In the genomic region with DNA sequence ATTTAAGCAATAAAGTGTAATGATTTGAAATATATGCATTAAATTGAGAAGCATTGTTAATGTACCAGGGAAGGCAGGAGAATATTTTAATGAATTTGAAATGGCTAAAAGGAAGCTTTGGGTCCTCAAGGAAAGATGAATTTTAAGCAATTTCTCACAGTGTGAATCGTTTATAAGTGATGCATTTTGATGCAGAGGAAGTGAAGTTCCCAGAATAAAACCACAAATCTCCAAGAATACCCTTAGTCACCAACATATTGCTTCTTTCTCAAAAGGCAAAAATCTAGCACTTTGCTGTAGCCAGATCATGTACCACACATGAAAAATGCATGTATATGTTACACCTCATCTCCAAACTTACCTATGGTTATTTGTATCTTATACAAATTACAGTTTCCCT, we compare ENCODE assay signal across 24 cellular contexts. TPM values are rescaled to one million over a fixed set of nuclear protein-coding genes. Genes with fewer than 3 reads are reported as not detected.
DNase-seq lines count a peak whose midpoint lies in the region; ATAC-seq, FAIRE-seq and TF ChIP-seq lines count a peak whose summit lies in the region.
"Had no signal": no experiment of that assay in that cellular context is flagged by ENCODE, and none has a peak within 500 bp of the region (broad histone marks: within the 10 kb centered on the region; RNA-seq: fewer than 3 reads in every experiment).

No MANE protein-coding gene starts in this region.

- H3K27ac ChIP-seq in brain microvascular endothelial cell (no peak overlapping the region), keratinocyte (ENCODE audit: control insufficient read depth, insufficient read depth, low read length) (no peak overlapping the region)
- H3K27ac ChIP-seq: heart left ventricle, left lung had no signal

- H3K36me3 ChIP-seq in brain microvascular endothelial cell (replicated peaks): no peaks in the 10 kb centered on the region
- no peaks in the 10 kb centered on the region for H3K36me3 ChIP-seq in keratinocyte (ENCODE audit: control insufficient read depth in 2 of 2, extremely low read depth in 1 of 2, insufficient read depth in 2 of 2, low read length in 2 of 2)
- H3K36me3 ChIP-seq: heart left ventricle, left lung had no signal

- DNase-seq in AG08396 (ENCODE audit: low spot score) (peak; percentile 27), LHCN-M2 (ENCODE audit: low read depth) (peak; percentile 68), brain microvascular endothelial cell (peak; percentile 7), keratinocyte (ENCODE audit: low read depth, low spot score) (no peak), dedifferentiated amniotic fluid mesenchymal stem cell (ENCODE audit: extremely low spot score) (no peak)
- no peak for DNase-seq in activated CD8-positive, alpha-beta T cell treated with anti-CD3 and anti-CD28 coated beads, Interleukin-2, amount 10 ng/mL, durations not matched to agents 7 days and 5 days
- DNase-seq in naive thymus-derived CD8-positive, alpha-beta T cell: no peak
- DNase-seq: activated T-cell treated with anti-CD3 and anti-CD28 coated beads, Interleukin-2, amount 50 U/mL, for 24 hours; dermis blood vessel endothelial cell; heart left ventricle; left lung; natural killer cell; NCI-H1436; NCI-H2107; NCI-H510A; stimulated activated CD4-positive, alpha-beta T cell treated with anti-CD3 and anti-CD28 coated beads, Interleukin-2, amount 100 ng/mL, for 48 hours had no signal

- no peaks in the 10 kb centered on the region for H3K4me1 Mint-ChIP-seq in activated CD8-positive, alpha-beta T cell treated with anti-CD3 and anti-CD28 coated beads, Interleukin-2, amount 10 ng/mL, durations not matched to agents 7 days and 5 days (ENCODE audit: low read depth)
- no peaks in the 10 kb centered on the region for H3K4me1 Mint-ChIP-seq in naive thymus-derived CD8-positive, alpha-beta T cell
- H3K4me1 Mint-ChIP-seq: natural killer cell; stimulated activated effector memory CD8-positive, alpha-beta T cell treated with anti-CD3 and anti-CD28 coated beads, Interleukin-12 subunit alpha, Interleukin-12 subunit beta, amount 100 ng/mL, for 72 hours had no signal

- no peaks in the 10 kb centered on the region for H3K9me3 ChIP-seq in keratinocyte (ENCODE audit: control insufficient read depth, low read depth, low read length)
- H3K9me3 ChIP-seq: left lung had no signal

- no peaks in the 10 kb centered on the region for H3K9me3 Mint-ChIP-seq in activated CD8-positive, alpha-beta T cell treated with anti-CD3 and anti-CD28 coated beads, Interleukin-2, amount 10 ng/mL, durations not matched to agents 7 days and 5 days (ENCODE audit: insufficient read depth)
- H3K9me3 Mint-ChIP-seq in naive thymus-derived CD8-positive, alpha-beta T cell: no peaks in the 10 kb centered on the region
- H3K9me3 Mint-ChIP-seq: activated T-cell treated with anti-CD3 and anti-CD28 coated beads, Interleukin-2, amount 50 U/mL, for 24 hours; natural killer cell; stimulated activated effector memory CD8-positive, alpha-beta T cell treated with anti-CD3 and anti-CD28 coated beads, Interleukin-12 subunit alpha, Interleukin-12 subunit beta, amount 100 ng/mL, for 72 hours had no signal

- peaks cover 16% of the 10 kb centered on the region for H3K4me1 ChIP-seq in keratinocyte (ENCODE audit: control insufficient read depth, extremely low read depth, insufficient read depth, low read length)
- H3K4me1 ChIP-seq: left lung had no signal

- POLR2A ChIA-PET in activated CD8-positive, alpha-beta T cell treated with anti-CD3 and anti-CD28 coated beads, Interleukin-2, amount 10 ng/mL, durations not matched to agents 7 days and 5 days (lab: Charles Lee): interaction anchor here (0.6 kb wide), 1 partner anchor 933 kb away, joined by 3 read pairs; no protein-coding TSS in a partner anchor
- POLR2A ChIA-PET in naive thymus-derived CD8-positive, alpha-beta T cell (lab: Charles Lee): no interaction called here

- peaks cover 6% of the 10 kb centered on the region for H3K27me3 Mint-ChIP-seq in activated CD8-positive, alpha-beta T cell treated with anti-CD3 and anti-CD28 coated beads, Interleukin-2, amount 10 ng/mL, durations not matched to agents 7 days and 5 days (ENCODE audit: low read depth)
- peaks cover 2 to 26% (median 12%) of the 10 kb centered on the region in 5 donors for H3K27me3 Mint-ChIP-seq in naive thymus-derived CD8-positive, alpha-beta T cell

- no peak overlapping the region for H3K4me2 ChIP-seq in keratinocyte (ENCODE audit: control insufficient read depth, extremely low read depth, insufficient read depth, low read depth, low read length)

- ATAC-seq in activated CD8-positive, alpha-beta T cell treated with anti-CD3 and anti-CD28 coated beads, Interleukin-2, amount 10 ng/mL, durations not matched to agents 7 days and 5 days: no peak
- no peak for ATAC-seq in naive thymus-derived CD8-positive, alpha-beta T cell
- ATAC-seq in HG02798 (IDR thresholded peaks at IDR 0.05; ENCODE audit: poor library complexity, unreplicated experiment): no peak
- ATAC-seq: heart left ventricle; K562; left lung; natural killer cell; stimulated activated effector memory CD8-positive, alpha-beta T cell treated with anti-CD3 and anti-CD28 coated beads, Interleukin-12 subunit alpha, Interleukin-12 subunit beta, amount 100 ng/mL, for 72 hours had no signal

- FAIRE-seq in keratinocyte (lab: Jason Lieb, UNC): peak; percentile 20
- FAIRE-seq: D721Med, GM19239, K562, urothelium cell line had no signal

- no peaks in the 10 kb centered on the region for H3K79me2 ChIP-seq in keratinocyte (ENCODE audit: control insufficient read depth, insufficient read depth, low read length)

- H3K36me3 Mint-ChIP-seq in activated CD8-positive, alpha-beta T cell treated with anti-CD3 and anti-CD28 coated beads, Interleukin-2, amount 10 ng/mL, durations not matched to agents 7 days and 5 days (ENCODE audit: low read depth): no peaks in the 10 kb centered on the region
- no peaks in the 10 kb centered on the region for H3K36me3 Mint-ChIP-seq in naive thymus-derived CD8-positive, alpha-beta T cell
- H3K36me3 Mint-ChIP-seq: CD14-positive monocyte; natural killer cell; stimulated activated effector memory CD8-positive, alpha-beta T cell treated with anti-CD3 and anti-CD28 coated beads, Interleukin-12 subunit alpha, Interleukin-12 subunit beta, amount 100 ng/mL, for 72 hours had no signal

- no peak overlapping the region for H2AFZ ChIP-seq in keratinocyte (ENCODE audit: control insufficient read depth, low read length)

- H3K9me1 ChIP-seq in keratinocyte (ENCODE audit: control insufficient read depth, extremely low read depth, insufficient read depth, low read length): no peaks in the 10 kb centered on the region

- H3K9ac ChIP-seq in keratinocyte (ENCODE audit: control insufficient read depth, extremely low read depth, insufficient read depth, low read length): no peak overlapping the region

- in situ Hi-C loops in brain microvascular endothelial cell (cut with HindIII; ENCODE audit: low pct_ligation_motif_present, low sequenced_read_pairs): no loop called here

- no peak overlapping the region for H3K4me3 ChIP-seq in brain microvascular endothelial cell (ENCODE audit: low read depth, low read length)
- no peak overlapping the region for H3K4me3 ChIP-seq in keratinocyte (ENCODE audit: control insufficient read depth in 2 of 3, extremely low read depth in 1 of 3, insufficient read depth in 2 of 3, low read depth in 1 of 3, low read length in 3 of 3)
- H3K4me3 ChIP-seq: heart left ventricle, K562, left lung had no signal

- TF ChIP-seq CTCF in brain microvascular endothelial cell (IDR thresholded peaks at IDR 0.05; ENCODE audit: low read depth, low read length, missing control alignments): no peak
- TF ChIP-seq CTCF in keratinocyte (optimal IDR thresholded peaks at IDR 0.05 in 1 of 3, IDR thresholded peaks at IDR 0.05 in 1 of 3, conservative IDR thresholded peaks at IDR 0.05 in 1 of 3; ENCODE audit: extremely low read depth in 1 of 3, insufficient read depth in 2 of 3, low read length in 3 of 3): no peak

- CTCF ChIA-PET in activated CD8-positive, alpha-beta T cell treated with anti-CD3 and anti-CD28 coated beads, Interleukin-2, amount 10 ng/mL, durations not matched to agents 7 days and 5 days (lab: Charles Lee): no interaction called here

- no peaks in the 10 kb centered on the region for H3K27me3 ChIP-seq in brain microvascular endothelial cell (replicated peaks)
- H3K27me3 ChIP-seq in keratinocyte (ENCODE audit: control insufficient read depth, extremely low read depth, insufficient read depth, low read length): no peaks in the 10 kb centered on the region
- H3K27me3 ChIP-seq: heart left ventricle, left lung had no signal

- no peaks in the 10 kb centered on the region for H4K20me1 ChIP-seq in keratinocyte (ENCODE audit: control insufficient read depth, extremely low read depth, insufficient read depth, low read length)

- dilution Hi-C loops in keratinocyte (cut with MboI; ENCODE audit: extremely low pct_ligation_motif_present, low sequenced_read_pairs): no loop called here

- no peak overlapping the region for H3K4me3 Mint-ChIP-seq in activated CD8-positive, alpha-beta T cell treated with anti-CD3 and anti-CD28 coated beads, Interleukin-2, amount 10 ng/mL, durations not matched to agents 7 days and 5 days
- H3K4me3 Mint-ChIP-seq in naive thymus-derived CD8-positive, alpha-beta T cell: no peak overlapping the region
- H3K4me3 Mint-ChIP-seq: activated T-cell treated with anti-CD3 and anti-CD28 coated beads, Interleukin-2, amount 50 U/mL, for 24 hours; CD14-positive monocyte; natural killer cell; stimulated activated effector memory CD8-positive, alpha-beta T cell treated with anti-CD3 and anti-CD28 coated beads, Interleukin-12 subunit alpha, Interleukin-12 subunit beta, amount 100 ng/mL, for 72 hours had no signal

- no peak overlapping the region for H3K27ac Mint-ChIP-seq in activated CD8-positive, alpha-beta T cell treated with anti-CD3 and anti-CD28 coated beads, Interleukin-2, amount 10 ng/mL, durations not matched to agents 7 days and 5 days
- no peak overlapping the region for H3K27ac Mint-ChIP-seq in naive thymus-derived CD8-positive, alpha-beta T cell
- H3K27ac Mint-ChIP-seq: activated T-cell treated with anti-CD3 and anti-CD28 coated beads, Interleukin-2, amount 50 U/mL, for 24 hours; CD14-positive monocyte; natural killer cell; stimulated activated effector memory CD8-positive, alpha-beta T cell treated with anti-CD3 and anti-CD28 coated beads, Interleukin-12 subunit alpha, Interleukin-12 subunit beta, amount 100 ng/mL, for 72 hours had no signal

RNA-seq across cellular contexts. Expression of a gene that starts 11.7 kb away (rescaled TPM):
- total RNA-seq in LHCN-M2 (2014; rRNA removed): 0.83 and 1.5 TPM in 2 replicates
- 12.7 TPM for polyA plus RNA-seq in LHCN-M2 (2012)
- 99.6 to 135 TPM (median 129 TPM) in 3 replicates for polyA plus RNA-seq in keratinocyte
- 264 TPM for polyA plus RNA-seq in keratinocyte (2011; ENCODE audit: low read depth)
- polyA plus RNA-seq in keratinocyte (2011; cell fraction: cytosol; rRNA removed): 153 and 181 TPM in 2 replicates
- polyA plus RNA-seq in keratinocyte (2011; cell fraction: nucleus; rRNA removed): 73.6 and 80.3 TPM in 2 replicates
- polyA plus RNA-seq in keratinocyte (2012; ENCODE audit: low replicate concordance): 66.5 and 140 TPM in 2 replicates
- 36.9 to 56.3 TPM (median 40.5 TPM) in 3 replicates for polyA minus RNA-seq in keratinocyte
- 66.2 TPM for polyA minus RNA-seq in keratinocyte (2011; cell fraction: cytosol; rRNA and poly(A)+ RNA removed)
- 20.3 and 30.7 TPM in 2 replicates for polyA minus RNA-seq in keratinocyte (2011; cell fraction: nucleus; rRNA and poly(A)+ RNA removed)
- not detected for total RNA-seq in activated CD8-positive, alpha-beta T cell treated with anti-CD3 and anti-CD28 coated beads, Interleukin-2, amount 10 ng/mL, durations not matched to agents 7 days and 5 days
- not detected for total RNA-seq in naive thymus-derived CD8-positive, alpha-beta T cell
- not detected for polyA plus RNA-seq in naive thymus-derived CD8-positive, alpha-beta T cell
- total RNA-seq: T-helper 1 cell treated with Interleukin-12 subunit alpha and Interleukin-12 subunit beta and Interleukin-4 antibody, amounts not matched to agents 30 ng/mL and 1 ng/mL, for 36 hours had no signal
- polyA plus RNA-seq: CD14-positive monocyte had no signal

Comparison
In these comparisons a context has a peak if more than half of its experiments do, and no peak if none do; other contexts are left out.
1. DNase-seq: peak in AG08396 (single experiment), LHCN-M2 (single experiment) and brain microvascular endothelial cell (single experiment); none in keratinocyte (single experiment), dedifferentiated amniotic fluid mesenchymal stem cell (single experiment), activated CD8-positive, alpha-beta T cell treated with anti-CD3 and anti-CD28 coated beads, Interleukin-2, amount 10 ng/mL, durations not matched to agents 7 days and 5 days (single experiment) and naive thymus-derived CD8-positive, alpha-beta T cell (0 of 10).